ENCODE assay signal across 19 cellular contexts in genomic region chr13:53408847-53409568, GRCh38.
DNase-seq lines count a peak whose midpoint lies in the region; ATAC-seq, FAIRE-seq and TF ChIP-seq lines count a peak whose summit lies in the region.
"Had no signal": no experiment of that assay in that cellular context is flagged by ENCODE, and none has a peak within 500 bp of the region (broad histone marks: within the 10 kb centered on the region; RNA-seq: fewer than 3 reads in every experiment).

No MANE protein-coding gene starts in this region.

- no peaks in the 10 kb centered on the region for H3K36me3 Mint-ChIP-seq in CD14-positive monocyte
- no peaks in the 10 kb centered on the region for H3K36me3 Mint-ChIP-seq in effector memory CD8-positive, alpha-beta T cell (ENCODE audit: insufficient read depth)
- H3K36me3 Mint-ChIP-seq: CD8-positive, alpha-beta T cell had no signal

- H3K4me2 ChIP-seq in mesendoderm (ENCODE audit: low read length) = no peak overlapping the region
- H3K4me2 ChIP-seq: BLaER1 had no signal

- no peak overlapping the region for H3K56ac ChIP-seq in mesendoderm (ENCODE audit: low read length)

- no peak overlapping the region for H2BK120ac ChIP-seq in mesendoderm (ENCODE audit: low read depth, low read length)

- no peaks in the 10 kb centered on the region for H3K79me1 ChIP-seq in mesendoderm (ENCODE audit: low read length)

- H3K9me3 ChIP-seq in heart left ventricle = no peaks in the 10 kb centered on the region
- H3K9me3 ChIP-seq in kidney (ENCODE audit: control insufficient read depth in 1 of 2, low read length in 2 of 2) = no peaks in the 10 kb centered on the region

- H3K23ac ChIP-seq in mesendoderm (ENCODE audit: low read length) = no peak overlapping the region

- no peak for TF ChIP-seq POLR2A in heart left ventricle (IDR thresholded peaks at IDR 0.05)

- H3K4ac ChIP-seq in mesendoderm (ENCODE audit: low read depth, low read length) = no peak overlapping the region

- ATAC-seq in Right ventricle myocardium inferior (no peak), heart left ventricle (no peak)
- no peak for ATAC-seq in effector memory CD8-positive, alpha-beta T cell (replicated peaks)
- ATAC-seq: CD8-positive, alpha-beta T cell; GM12878 had no signal

- no peak overlapping the region for H2BK15ac ChIP-seq in mesendoderm (replicated peaks; ENCODE audit: low read depth)

- H3K27me3 ChIP-seq in heart left ventricle (no peaks in the 10 kb centered on the region), H7 (ENCODE audit: control insufficient read depth, insufficient read depth, low read length) (no peaks in the 10 kb centered on the region), mesendoderm (ENCODE audit: insufficient read depth, low read length, poor library complexity) (no peaks in the 10 kb centered on the region), dorsolateral prefrontal cortex (peaks cover 0 to 2% (median 0%) of the 10 kb centered on the region in 45 donors)
- H3K27me3 ChIP-seq: BLaER1 had no signal

- H4K5ac ChIP-seq in mesendoderm (ENCODE audit: low read length) = no peak overlapping the region

- FAIRE-seq in kidney (lab: Jason Lieb, UNC) = no peak
- FAIRE-seq: GM12878, GM19239, H1 had no signal

- no peak overlapping the region for H3K4me3 Mint-ChIP-seq in CD14-positive monocyte
- H3K4me3 Mint-ChIP-seq in effector memory CD8-positive, alpha-beta T cell = no peak overlapping the region
- H3K4me3 Mint-ChIP-seq: CD8-positive, alpha-beta T cell had no signal

- H3K4me1 ChIP-seq in heart left ventricle = no peaks in the 10 kb centered on the region
- no peaks in the 10 kb centered on the region for H3K4me1 ChIP-seq in kidney (ENCODE audit: control insufficient read depth in 1 of 2, insufficient read depth in 1 of 2, low read depth in 1 of 2, low read length in 2 of 2)
- no peaks in the 10 kb centered on the region for H3K4me1 ChIP-seq in mesendoderm (ENCODE audit: control insufficient read depth, low read depth, low read length)
- H3K4me1 ChIP-seq: BLaER1 had no signal

- H3K27me3 Mint-ChIP-seq in CD14-positive monocyte (ENCODE audit: low read depth in 3 of 3) = peaks cover 0 to 2% (median 1%) of the 10 kb centered on the region in 3 donors
- H3K27me3 Mint-ChIP-seq in effector memory CD8-positive, alpha-beta T cell = no peaks in the 10 kb centered on the region

- 92 to 95% (median 93%) methylated on average over 20 to 24 of the region's 24 CpGs for WGBS in heart left ventricle, 4 donors
- no CpG with 5 or more reads among the region's 24 CpGs for WGBS in mesendoderm (ENCODE audit: extremely low coverage, insufficient coverage, low lambda C conversion rate)

- DNase-seq in Right ventricle myocardium inferior (ENCODE audit: missing footprints) = peak; percentile 61
- DNase-seq in heart left ventricle = no peak
- peak; percentile 42 for DNase-seq in CD14-positive monocyte (ENCODE audit: low spot score)
- DNase-seq in H7 = peak; percentile 7
- DNase-seq in kidney = peak; percentile 64
- DNase-seq in mesendoderm = no peak
- DNase-seq in dorsolateral prefrontal cortex = no peak
- no peak for DNase-seq in effector memory CD8-positive, alpha-beta T cell
- DNase-seq: 8988T, Calu3, DMS79 treated with DMSO at 0.1 percent for 48 hours, GF-D8, HCEC 1CT had no signal

- intact Hi-C loops in Right ventricle myocardium inferior (cut with DNase I) (no loop called here), heart left ventricle (cut with DNase I) (no loop called here), CD14-positive monocyte (cut with micrococcal nuclease) (no loop called here), kidney (cut with DNase I) (no loop called here), dorsolateral prefrontal cortex (cut with DNase I) (no loop called here)

- peaks cover 0 to 7% (median 6%) of the 10 kb centered on the region in 7 donors for H3K9me3 Mint-ChIP-seq in CD14-positive monocyte
- peaks cover 7 to 9% of the 10 kb centered on the region in 2 donors for H3K9me3 Mint-ChIP-seq in effector memory CD8-positive, alpha-beta T cell
- H3K9me3 Mint-ChIP-seq: CD8-positive, alpha-beta T cell had no signal

- H3K4me1 Mint-ChIP-seq in CD14-positive monocyte = no peaks in the 10 kb centered on the region
- H3K4me1 Mint-ChIP-seq in effector memory CD8-positive, alpha-beta T cell (ENCODE audit: low read depth in 2 of 2) = no peaks in the 10 kb centered on the region

- no peak overlapping the region for H3K27ac Mint-ChIP-seq in CD14-positive monocyte
- H3K27ac Mint-ChIP-seq in effector memory CD8-positive, alpha-beta T cell = no peak overlapping the region
- H3K27ac Mint-ChIP-seq: CD8-positive, alpha-beta T cell had no signal

- H3K79me2 ChIP-seq in mesendoderm (ENCODE audit: control insufficient read depth, insufficient read depth, low read length) = no peaks in the 10 kb centered on the region

- H3K4me3 ChIP-seq in heart left ventricle (no peak overlapping the region), H7 (ENCODE audit: insufficient read depth, low read depth, low read length) (no peak overlapping the region), kidney (ENCODE audit: low read length in 2 of 2) (no peak overlapping the region), mesendoderm (ENCODE audit: low read length) (no peak overlapping the region), dorsolateral prefrontal cortex (no peak overlapping the region)
- H3K4me3 ChIP-seq: BLaER1, GM12878 had no signal

- H3K9ac ChIP-seq in kidney (ENCODE audit: low read length in 2 of 2) = no peak overlapping the region
- H3K9ac ChIP-seq in mesendoderm (ENCODE audit: low read length) = no peak overlapping the region
- H3K9ac ChIP-seq: BLaER1 had no signal

- H2BK5ac ChIP-seq in mesendoderm (ENCODE audit: low read length) = no peak overlapping the region

- H3K27ac ChIP-seq in heart left ventricle = no peak overlapping the region
- no peak overlapping the region for H3K27ac ChIP-seq in kidney (ENCODE audit: low read depth in 2 of 2, low read length in 2 of 2)
- H3K27ac ChIP-seq in mesendoderm (ENCODE audit: low read depth, low read length) = no peak overlapping the region
- no peak overlapping the region for H3K27ac ChIP-seq in dorsolateral prefrontal cortex
- H3K27ac ChIP-seq: BLaER1, HL-60 had no signal

- H3K18ac ChIP-seq in mesendoderm (ENCODE audit: low read length) = no peak overlapping the region

- no peak for TF ChIP-seq CTCF in heart left ventricle (IDR thresholded peaks at IDR 0.05)
- no peak for TF ChIP-seq CTCF in CD14-positive monocyte (IDR thresholded peaks at IDR 0.05)
- TF ChIP-seq CTCF in kidney (IDR thresholded peaks at IDR 0.05; ENCODE audit: borderline replicate concordance, extremely low read depth, insufficient read depth) = no peak
- TF ChIP-seq CTCF in dorsolateral prefrontal cortex (IDR thresholded peaks at IDR 0.05 in 54 of 56, conservative IDR thresholded peaks at IDR 0.05 in 2 of 56; ENCODE audit: low read depth in 1 of 56, partially characterized antibody in 56 of 56) = no peak

- H3K36me3 ChIP-seq in heart left ventricle (no peaks in the 10 kb centered on the region), H7 (replicated peaks; ENCODE audit: control insufficient read depth, insufficient read depth, low read length) (no peaks in the 10 kb centered on the region), kidney (ENCODE audit: control insufficient read depth in 1 of 2, insufficient read depth in 2 of 2, low read length in 2 of 2) (no peaks in the 10 kb centered on the region), mesendoderm (ENCODE audit: control insufficient read depth, insufficient read depth, low read length) (no peaks in the 10 kb centered on the region)
- H3K36me3 ChIP-seq: BLaER1 had no signal

- no peak overlapping the region for H4K8ac ChIP-seq in mesendoderm (ENCODE audit: low read depth, low read length)

- H2AK5ac ChIP-seq in mesendoderm (ENCODE audit: low read length) = no peak overlapping the region

Comparison
In these comparisons a context has a peak if more than half of its experiments do, and no peak if none do; other contexts are left out.
1. DNase-seq: peak in Right ventricle myocardium inferior (single experiment), CD14-positive monocyte (single experiment), H7 (single experiment) and kidney (single experiment); none in heart left ventricle (0 of 5), mesendoderm (single experiment), dorsolateral prefrontal cortex (0 of 10) and effector memory CD8-positive, alpha-beta T cell (0 of 3).